Comparison of ENCODE assay signal across 21 cellular contexts in genomic region chr1:90413519-90413918, GRCh38.
"Had no signal": no experiment of that assay in that cellular context is flagged by ENCODE, and none has a peak within 500 bp of the region (broad histone marks: within the 10 kb centered on the region; RNA-seq: fewer than 3 reads in every experiment).

No MANE protein-coding gene starts in this region.

- H3K36me3 ChIP-seq: breast epithelium, gastroesophageal sphincter, sigmoid colon had no signal

- H3K27ac ChIP-seq: breast epithelium, gastroesophageal sphincter, hepatocyte, parathyroid adenoma, psoas muscle, sigmoid colon had no signal

- ATAC-seq: activated CD4-positive, alpha-beta T cell treated with anti-CD3 and anti-CD28 coated beads for 36 hours; activated CD8-positive, alpha-beta memory T cell treated with anti-CD3 and anti-CD28 coated beads, Interleukin-2, amount 10 ng/mL, durations not matched to agents 7 days and 5 days; activated CD8-positive, alpha-beta T cell treated with anti-CD3 and anti-CD28 coated beads, Interleukin-2, amount 10 ng/mL, durations not matched to agents 7 days and 5 days; activated naive CD8-positive, alpha-beta T cell treated with anti-CD3 and anti-CD28 coated beads, Interleukin-2, amount 50 U/mL, for 24 hours; gastroesophageal sphincter; left colon; naive thymus-derived CD8-positive, alpha-beta T cell; psoas muscle; stimulated activated effector memory CD8-positive, alpha-beta T cell treated with anti-CD3 and anti-CD28 coated beads, Interleukin-12 subunit alpha, Interleukin-12 subunit beta, amount 100 ng/mL, for 72 hours had no signal

- H3K4me3 ChIP-seq: breast epithelium, gastroesophageal sphincter, hepatocyte, psoas muscle, sigmoid colon had no signal

- H3K9me3 ChIP-seq: psoas muscle had no signal

- H3K27me3 ChIP-seq: breast epithelium, gastroesophageal sphincter, hepatocyte, sigmoid colon had no signal

- H3K4me1 ChIP-seq: breast epithelium, gastroesophageal sphincter, parathyroid adenoma, psoas muscle, sigmoid colon had no signal

- DNase-seq: activated CD4-positive, alpha-beta T cell treated with anti-CD3 and anti-CD28 coated beads for 36 hours; activated CD4-positive, CD25-positive, alpha-beta regulatory T cell; activated CD8-positive, alpha-beta memory T cell treated with anti-CD3 and anti-CD28 coated beads, Interleukin-2, amount 10 ng/mL, durations not matched to agents 7 days and 5 days; activated CD8-positive, alpha-beta T cell treated with anti-CD3 and anti-CD28 coated beads, Interleukin-2, amount 10 ng/mL, durations not matched to agents 7 days and 5 days; activated naive CD8-positive, alpha-beta T cell treated with anti-CD3 and anti-CD28 coated beads, Interleukin-2, amount 50 U/mL, for 24 hours; activated T-cell treated with anti-CD3 and anti-CD28 coated beads, Interleukin-2, amount 50 U/mL, for 48 hours; central memory CD4-positive, alpha-beta T cell; islet precursor cell; left colon; mesenchymal stem cell; naive thymus-derived CD8-positive, alpha-beta T cell; occipital lobe; psoas muscle; sigmoid colon; small intestine; stimulated activated CD4-positive, alpha-beta T cell treated with anti-CD3 and anti-CD28 coated beads, Interleukin-4, amount 100 ng/mL, for 24 hours had no signal
